23 cellular contexts compared by ENCODE assay signal in genomic region chr7:8185907-8186306, GRCh38.
DNase-seq lines count a peak whose midpoint lies in the region; ATAC-seq, FAIRE-seq and TF ChIP-seq lines count a peak whose summit lies in the region.
"Had no signal": no experiment of that assay in that cellular context is flagged by ENCODE, and none has a peak within 500 bp of the region (broad histone marks: within the 10 kb centered on the region; RNA-seq: fewer than 3 reads in every experiment).

No MANE protein-coding gene starts in this region.

- DNase-seq in SIG-M5 treated with dmso at 0.1 percent for 504 hours (lab: John Stamatoyannopoulos, UW; ENCODE audit: unreplicated experiment) (peak; percentile 71), SIG-M5 (lab: John Stamatoyannopoulos, UW) (no peak), NCI-H748 treated with DMSO at 0.1 percent for 48 hours (lab: John Stamatoyannopoulos, UW) (peak; percentile 14), GM12878 (ENCODE audit: low read depth, low spot score) (no peak), NCI-H187 (lab: John Stamatoyannopoulos, UW) (no peak), KG1 (lab: John Stamatoyannopoulos, UW) (no peak)
- DNase-seq in stimulated activated naive CD8-positive, alpha-beta T cell treated with anti-CD3 and anti-CD28 coated beads, Interleukin-15, Interleukin-2, amounts not matched to agents 100 U/mL and 50 U/mL, for 24 hours, result no peak
- DNase-seq: activated CD8-positive, alpha-beta T cell treated with anti-CD3 and anti-CD28 coated beads, Interleukin-2, amount 10 ng/mL, durations not matched to agents 7 days and 5 days; activated naive CD8-positive, alpha-beta T cell treated with anti-CD3 and anti-CD28 coated beads, Interleukin-2, amount 50 U/mL, for 24 hours; DMS153; dorsolateral prefrontal cortex; GOT3; head of caudate nucleus; immature natural killer cell; NCI-H2081; NCI-H526; stimulated activated naive CD4-positive, alpha-beta T cell; trophoblast cell had no signal

- FAIRE-seq in GM12878 (lab: Jason Lieb, UNC), result no peak
- FAIRE-seq: RCC 7860 had no signal

- H3K4me2 ChIP-seq in GM12878 (ENCODE audit: control insufficient read depth, insufficient read depth), result no peak overlapping the region

- no peak for TF ChIP-seq CTCF in GM12878 (IDR thresholded peaks at IDR 0.05 in 2 of 3, conservative IDR thresholded peaks at IDR 0.05 in 1 of 3; ENCODE audit: control insufficient read depth in 2 of 3, extremely low read depth in 1 of 3, insufficient read depth in 1 of 3, low read depth in 3 of 3, low read length in 3 of 3)

- no peaks in the 10 kb centered on the region for H3K79me2 ChIP-seq in GM12878 (ENCODE audit: control insufficient read depth, insufficient read depth, low read length)

- TF ChIP-seq POLR2A in GM12878 (IDR thresholded peaks at IDR 0.05; ENCODE audit: low read depth, low read length), result no peak

- CTCF ChIA-PET in GM12878 (lab: Yijun Ruan, JAX), result interaction anchor here (0.8 to 2.1 kb wide), 6 partner anchors 15 to 504 kb away, joined by 3 to 8 read pairs (median 4); no protein-coding TSS in a partner anchor

- peak overlapping the region; percentile 23 for H3K27ac Mint-ChIP-seq in stimulated activated memory B cell treated with anti-CD40 and anti-IgM and Interleukin-4, amounts not matched to agents 10 μg/mL and 1 μg/mL and 100 μg/mL, for 72 hours
- H3K27ac Mint-ChIP-seq: activated CD8-positive, alpha-beta T cell treated with anti-CD3 and anti-CD28 coated beads, Interleukin-2, amount 10 ng/mL, durations not matched to agents 7 days and 5 days; activated naive CD8-positive, alpha-beta T cell treated with anti-CD3 and anti-CD28 coated beads, Interleukin-2, amount 50 U/mL, for 24 hours had no signal

- H2AFZ ChIP-seq in GM12878 (ENCODE audit: control insufficient read depth, low read depth, low read length), result peak overlapping the region; percentile 25; the same call in 1 of the 2 replicates

- TF ChIP-seq RAD21 in GM12878 (IDR thresholded peaks at IDR 0.05; ENCODE audit: insufficient read depth, low read depth, low read length), result no peak

- no peaks in the 10 kb centered on the region for H3K36me3 ChIP-seq in GM12878 (ENCODE audit: control insufficient read depth in 2 of 2, insufficient read depth in 2 of 2, low read length in 1 of 2)

- H3K4me1 Mint-ChIP-seq in stimulated activated memory B cell treated with anti-CD40 and anti-IgM and Interleukin-4, amounts not matched to agents 10 μg/mL and 1 μg/mL and 100 μg/mL, for 72 hours, result peaks cover 26% of the 10 kb centered on the region

- SMC1A ChIA-PET in GM12878 (lab: Charles Lee; ENCODE audit: uncharacterized antibody, unreplicated experiment), result interaction anchor here (0.6 to 7.4 kb wide), 16 partner anchors 12 to 544 kb away, joined by 3 to 113 read pairs (median 3); no protein-coding TSS in a partner anchor

- intact Hi-C loops in GM12878 (cut with micrococcal nuclease; ENCODE audit: unreplicated experiment), result no loop called here

- no peaks in the 10 kb centered on the region for H4K20me1 ChIP-seq in GM12878 (ENCODE audit: control insufficient read depth, insufficient read depth)

- no peaks in the 10 kb centered on the region for H3K4me1 ChIP-seq in GM12878 (ENCODE audit: control insufficient read depth, insufficient read depth, low read length)

- H3K9ac ChIP-seq in GM12878 (ENCODE audit: control insufficient read depth, insufficient read depth, low read length), result no peak overlapping the region

- H3K27me3 Mint-ChIP-seq in stimulated activated memory B cell treated with anti-CD40 and anti-IgM and Interleukin-4, amounts not matched to agents 10 μg/mL and 1 μg/mL and 100 μg/mL, for 72 hours, result no peaks in the 10 kb centered on the region
- H3K27me3 Mint-ChIP-seq: activated naive CD8-positive, alpha-beta T cell treated with anti-CD3 and anti-CD28 coated beads, Interleukin-2, amount 50 U/mL, for 24 hours; natural killer cell treated with Interleukin-12 subunit alpha and Interleukin-12 subunit beta and Interleukin-15 and Interleukin-18, amount 100 ng/mL, for 72 hours had no signal

- no TSS peak for BruUV-seq in GM12878 (replicated peaks; lab: Mats Ljungman, UMichigan)

- TF ChIP-seq EP300 in GM12878 (IDR thresholded peaks at IDR 0.05; ENCODE audit: borderline replicate concordance in 1 of 2, control insufficient read depth in 1 of 2, low read depth in 2 of 2, low read length in 2 of 2), result no peak

- H3K9me3 ChIP-seq in GM12878 (replicated peaks; ENCODE audit: control insufficient read depth, insufficient read depth, low read length), result no peaks in the 10 kb centered on the region

- no peak for ATAC-seq in GM12878
- ATAC-seq in stimulated activated memory B cell treated with anti-CD40 and anti-IgM and Interleukin-4, amounts not matched to agents 10 μg/mL and 1 μg/mL and 100 μg/mL, for 72 hours, result no peak
- no peak for ATAC-seq in stimulated activated naive CD8-positive, alpha-beta T cell treated with anti-CD3 and anti-CD28 coated beads, Interleukin-15, Interleukin-2, amounts not matched to agents 100 U/mL and 50 U/mL, for 24 hours
- ATAC-seq: activated CD8-positive, alpha-beta T cell treated with anti-CD3 and anti-CD28 coated beads, Interleukin-2, amount 10 ng/mL, durations not matched to agents 7 days and 5 days; activated naive CD8-positive, alpha-beta T cell treated with anti-CD3 and anti-CD28 coated beads, Interleukin-2, amount 50 U/mL, for 24 hours; natural killer cell treated with Interleukin-12 subunit alpha and Interleukin-12 subunit beta and Interleukin-15 and Interleukin-18, amount 100 ng/mL, for 72 hours had no signal

- POLR2A ChIA-PET in GM12878 (lab: Charles Lee), result interaction anchor here (0.8 to 1.7 kb wide), 4 partner anchors 51 to 208 kb away, joined by 3 to 4 read pairs (median 4); no protein-coding TSS in a partner anchor

- H3K9me3 Mint-ChIP-seq in stimulated activated memory B cell treated with anti-CD40 and anti-IgM and Interleukin-4, amounts not matched to agents 10 μg/mL and 1 μg/mL and 100 μg/mL, for 72 hours, result no peaks in the 10 kb centered on the region
- H3K9me3 Mint-ChIP-seq: activated naive CD8-positive, alpha-beta T cell treated with anti-CD3 and anti-CD28 coated beads, Interleukin-2, amount 50 U/mL, for 24 hours; CD14-positive monocyte; immature natural killer cell; natural killer cell treated with Interleukin-12 subunit alpha and Interleukin-12 subunit beta and Interleukin-15 and Interleukin-18, amount 100 ng/mL, for 72 hours had no signal

- H3K27ac ChIP-seq in GM12878 (ENCODE audit: control insufficient read depth, insufficient read depth), result no peak overlapping the region

- no peaks in the 10 kb centered on the region for H3K36me3 Mint-ChIP-seq in stimulated activated memory B cell treated with anti-CD40 and anti-IgM and Interleukin-4, amounts not matched to agents 10 μg/mL and 1 μg/mL and 100 μg/mL, for 72 hours
- H3K36me3 Mint-ChIP-seq: CD14-positive monocyte; natural killer cell treated with Interleukin-12 subunit alpha and Interleukin-12 subunit beta and Interleukin-15 and Interleukin-18, amount 100 ng/mL, for 72 hours had no signal

- WGBS in GM12878 (ENCODE audit: insufficient coverage, insufficient replicate concordance, low lambda C conversion rate, missing lambda C conversion rate), result 76% methylated on average over 3 of the region's 3 CpGs

- RAD21 ChIA-PET in GM12878 (lab: Charles Lee; ENCODE audit: unreplicated experiment), result interaction anchor here (0.8 to 6.8 kb wide), 12 partner anchors 38 to 504 kb away, joined by 3 to 86 read pairs (median 4); partner anchors contain the start of gene GLCCI1

- in situ Hi-C loops in GM12878 (cut with MboI), result no loop called here

- no peak overlapping the region for H3K4me3 ChIP-seq in GM12878
- H3K4me3 ChIP-seq: dorsolateral prefrontal cortex, lung had no signal

- no peaks in the 10 kb centered on the region for H3K27me3 ChIP-seq in GM12878 (replicated peaks in 1 of 2; ENCODE audit: control insufficient read depth in 2 of 2, insufficient read depth in 2 of 2, low read length in 1 of 2)
- H3K27me3 ChIP-seq: dorsolateral prefrontal cortex had no signal

- H3K4me3 Mint-ChIP-seq in stimulated activated memory B cell treated with anti-CD40 and anti-IgM and Interleukin-4, amounts not matched to agents 10 μg/mL and 1 μg/mL and 100 μg/mL, for 72 hours, result no peak overlapping the region
- H3K4me3 Mint-ChIP-seq: activated CD8-positive, alpha-beta T cell treated with anti-CD3 and anti-CD28 coated beads, Interleukin-2, amount 10 ng/mL, durations not matched to agents 7 days and 5 days; activated naive CD8-positive, alpha-beta T cell treated with anti-CD3 and anti-CD28 coated beads, Interleukin-2, amount 50 U/mL, for 24 hours; immature natural killer cell; natural killer cell treated with Interleukin-12 subunit alpha and Interleukin-12 subunit beta and Interleukin-15 and Interleukin-18, amount 100 ng/mL, for 72 hours had no signal

TF ChIP-seq in GM12878, 131 proteins besides CTCF, POLR2A, EP300 and RAD21:
- TF ChIP-seq MYC (IDR thresholded peaks at IDR 0.05; ENCODE audit: insufficient read depth, insufficient read length, insufficient replicate concordance, low read length, severe bottlenecking), result no peak
- TF ChIP-seq E2F4 (IDR thresholded peaks at IDR 0.05; ENCODE audit: low read depth, low read length), result no peak
- no peak for TF ChIP-seq BACH1 (IDR thresholded peaks at IDR 0.05; ENCODE audit: borderline replicate concordance)
- no peak for TF ChIP-seq SMAD1 (IDR thresholded peaks at IDR 0.05; ENCODE audit: low read depth, partially characterized antibody)
- no peak for TF ChIP-seq ASH2L (IDR thresholded peaks at IDR 0.05; ENCODE audit: borderline replicate concordance, low read depth)
- no peak for TF ChIP-seq MTA2 (IDR thresholded peaks at IDR 0.05; ENCODE audit: low read depth)
- no peak for TF ChIP-seq NR2C1 (IDR thresholded peaks at IDR 0.05)
- no peak for TF ChIP-seq PAX8 (IDR thresholded peaks at IDR 0.05)
- no peak for TF ChIP-seq NFYA (IDR thresholded peaks at IDR 0.05; ENCODE audit: borderline replicate concordance, low read depth, low read length)
- no peak for TF ChIP-seq FOXM1 (IDR thresholded peaks at IDR 0.05; ENCODE audit: low read depth, low read length)
- no peak for TF ChIP-seq BMI1 (IDR thresholded peaks at IDR 0.05; ENCODE audit: borderline replicate concordance)

Comparison
In these comparisons a context has a peak if more than half of its experiments do, and no peak if none do; other contexts are left out.
1. DNase-seq: peak in SIG-M5 treated with dmso at 0.1 percent for 504 hours (single experiment) and NCI-H748 treated with DMSO at 0.1 percent for 48 hours (single experiment); none in SIG-M5 (single experiment), GM12878 (single experiment), NCI-H187 (0 of 2), stimulated activated naive CD8-positive, alpha-beta T cell treated with anti-CD3 and anti-CD28 coated beads, Interleukin-15, Interleukin-2, amounts not matched to agents 100 U/mL and 50 U/mL, for 24 hours (single experiment) and KG1 (single experiment).